8 cellular contexts compared by ENCODE assay signal in the genomic region with DNA sequence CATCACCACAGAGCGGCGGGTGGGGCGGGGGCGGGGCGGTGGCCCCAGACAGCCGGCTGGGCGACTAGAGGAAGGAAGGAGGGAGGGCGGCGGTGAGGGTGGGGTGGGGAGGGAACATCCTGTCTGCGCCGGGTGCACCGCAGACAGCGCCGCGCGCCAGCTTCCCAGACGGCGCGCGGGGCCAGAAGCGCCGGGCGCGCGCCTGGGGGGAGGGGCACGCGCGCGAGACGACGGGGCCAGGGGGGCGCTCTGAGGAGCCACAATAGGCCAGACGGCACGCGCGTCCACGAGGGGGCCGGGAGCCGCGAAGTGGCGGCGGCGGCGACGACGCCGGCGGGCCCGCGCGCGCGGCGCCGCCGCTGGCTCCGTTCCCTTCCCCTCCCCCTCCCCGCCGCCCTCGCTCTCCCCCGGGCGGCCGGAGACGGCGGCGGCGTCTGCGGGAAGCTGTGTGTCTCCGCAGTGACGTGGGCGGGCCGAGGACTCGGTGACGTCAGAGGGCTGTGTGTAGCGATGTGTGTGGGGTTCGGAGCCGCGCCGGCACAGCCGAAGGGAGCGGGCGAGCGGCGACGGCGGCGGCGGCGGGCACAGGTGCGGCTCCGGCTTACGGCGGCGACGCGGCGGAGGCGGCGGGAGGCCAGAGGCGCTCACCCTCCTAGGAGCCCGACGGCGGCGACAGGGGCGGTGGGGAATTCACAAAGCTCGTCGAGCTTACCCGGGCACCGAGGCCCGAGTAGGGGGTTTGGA. TPM values are rescaled to one million over a fixed set of nuclear protein-coding genes. Genes with fewer than 3 reads are reported as not detected.
A peak's percentile ranks its signal among the peaks of the same experiment; 100 is the strongest.
DNase-seq lines count a peak whose midpoint lies in the region; ATAC-seq and TF ChIP-seq lines count a peak whose summit lies in the region.

A gene with protein sequence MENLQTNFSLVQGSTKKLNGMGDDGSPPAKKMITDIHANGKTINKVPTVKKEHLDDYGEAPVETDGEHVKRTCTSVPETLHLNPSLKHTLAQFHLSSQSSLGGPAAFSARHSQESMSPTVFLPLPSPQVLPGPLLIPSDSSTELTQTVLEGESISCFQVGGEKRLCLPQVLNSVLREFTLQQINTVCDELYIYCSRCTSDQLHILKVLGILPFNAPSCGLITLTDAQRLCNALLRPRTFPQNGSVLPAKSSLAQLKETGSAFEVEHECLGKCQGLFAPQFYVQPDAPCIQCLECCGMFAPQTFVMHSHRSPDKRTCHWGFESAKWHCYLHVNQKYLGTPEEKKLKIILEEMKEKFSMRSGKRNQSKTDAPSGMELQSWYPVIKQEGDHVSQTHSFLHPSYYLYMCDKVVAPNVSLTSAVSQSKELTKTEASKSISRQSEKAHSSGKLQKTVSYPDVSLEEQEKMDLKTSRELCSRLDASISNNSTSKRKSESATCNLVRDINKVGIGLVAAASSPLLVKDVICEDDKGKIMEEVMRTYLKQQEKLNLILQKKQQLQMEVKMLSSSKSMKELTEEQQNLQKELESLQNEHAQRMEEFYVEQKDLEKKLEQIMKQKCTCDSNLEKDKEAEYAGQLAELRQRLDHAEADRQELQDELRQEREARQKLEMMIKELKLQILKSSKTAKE (plus strand): TSS at position 540 of the 744 bp plus-strand sequence. CDS start 2,617 bp downstream, outside the sequence.

- intact Hi-C loops in dendritic cell treated with granulocyte-macrophage colony-stimulating factor and Interleukin-4, amounts not matched to agents 40 ng/mL and 50 ng/mL, for 4 days (cut with micrococcal nuclease): loop anchor here (2.0 to 5.0 kb wide), 2 partner anchors 513 to 585 kb away; a partner anchor contains a TSS

- H3K36me3 Mint-ChIP-seq in dendritic cell treated with granulocyte-macrophage colony-stimulating factor and Interleukin-4, amounts not matched to agents 40 ng/mL and 50 ng/mL, for 4 days (ENCODE audit: low read depth): peaks cover 45% of the 10 kb centered on the region

- peak within 1 kb of the TSS; percentile 99 for H3K27ac Mint-ChIP-seq in dendritic cell treated with granulocyte-macrophage colony-stimulating factor and Interleukin-4, amounts not matched to agents 40 ng/mL and 50 ng/mL, for 4 days

- H3K4me1 ChIP-seq in liver (ENCODE audit: control insufficient read depth in 4 of 4, insufficient read depth in 4 of 4, low read length in 3 of 4): peaks cover 11 to 37% (median 31%) of the 10 kb centered on the region in 4 donors

- no peaks in the 10 kb centered on the region for H3K9me3 Mint-ChIP-seq in dendritic cell treated with granulocyte-macrophage colony-stimulating factor and Interleukin-4, amounts not matched to agents 40 ng/mL and 50 ng/mL, for 4 days

- peak; percentile 61 for ATAC-seq in GM19397 (IDR thresholded peaks at IDR 0.05; ENCODE audit: unreplicated experiment)
- ATAC-seq in HG03565 (IDR thresholded peaks at IDR 0.05; ENCODE audit: unreplicated experiment): peak; percentile 44

- WGBS in liver: under 1% methylated on average over 110 of the region's 110 CpGs

- peak within 1 kb of the TSS; percentile 74 to 98 (median 76) for H3K4me3 ChIP-seq in liver (ENCODE audit: low read depth in 1 of 3, low read length in 3 of 3)

- no peak for TF ChIP-seq CTCF in C4-2B (conservative IDR thresholded peaks at IDR 0.05)
- peak; percentile 8 for TF ChIP-seq CTCF in liver (IDR thresholded peaks at IDR 0.05; ENCODE audit: low read depth, low read length, missing input control)

- H3K9me3 ChIP-seq in liver (ENCODE audit: control insufficient read depth in 4 of 4, low read length in 3 of 4): no peaks in the 10 kb centered on the region

- peak; percentile 65 for DNase-seq in NCI-H748 treated with DMSO at 0.1 percent for 48 hours (lab: John Stamatoyannopoulos, UW)
- DNase-seq in activated CD4-positive, alpha-beta T cell treated with anti-CD3 and anti-CD28 coated beads, Interleukin-2, amount 50 U/mL, for 4 hours: peak; percentile 95 to 97
- DNase-seq in stimulated activated CD4-positive, alpha-beta T cell treated with anti-CD3 and anti-CD28 coated beads, Interleukin-4, amount 100 ng/mL, for 1 hour: peak; percentile 96

- H3K27me3 ChIP-seq in liver (ENCODE audit: control insufficient read depth in 4 of 4, insufficient read depth in 4 of 4, low read length in 3 of 4): no peaks in the 10 kb centered on the region

- H3K27ac ChIP-seq in C4-2B (peak within 1 kb of the TSS; percentile 88), liver (ENCODE audit: low read depth in 1 of 2, low read length in 2 of 2) (peak within 1 kb of the TSS; percentile 98 to 99)

- H3K9ac ChIP-seq in liver (ENCODE audit: low read depth in 1 of 2, low read length in 2 of 2): peak within 1 kb of the TSS; percentile 68 to 83

- H3K36me3 ChIP-seq in liver (ENCODE audit: control insufficient read depth in 4 of 4, insufficient read depth in 3 of 4, low read depth in 1 of 4, low read length in 3 of 4): peaks cover 0 to 8% (median 5%) of the 10 kb centered on the region in 4 donors

- TF ChIP-seq RAD21 in liver (IDR thresholded peaks at IDR 0.05): no peak

- H3K27me3 Mint-ChIP-seq in dendritic cell treated with granulocyte-macrophage colony-stimulating factor and Interleukin-4, amounts not matched to agents 40 ng/mL and 50 ng/mL, for 4 days: no peaks in the 10 kb centered on the region

- peaks cover 61% of the 10 kb centered on the region for H3K4me1 Mint-ChIP-seq in dendritic cell treated with granulocyte-macrophage colony-stimulating factor and Interleukin-4, amounts not matched to agents 40 ng/mL and 50 ng/mL, for 4 days (ENCODE audit: low read depth)

- H3K4me3 Mint-ChIP-seq in dendritic cell treated with granulocyte-macrophage colony-stimulating factor and Interleukin-4, amounts not matched to agents 40 ng/mL and 50 ng/mL, for 4 days: peak within 1 kb of the TSS; percentile 90

TF ChIP-seq in liver, 16 proteins besides CTCF, POLR2A, EP300 and RAD21:
- TF ChIP-seq GABPA (IDR thresholded peaks at IDR 0.05 in 1 of 2, conservative IDR thresholded peaks at IDR 0.05 in 1 of 2) (no peak), HNF4A (conservative IDR thresholded peaks at IDR 0.05) (peak in 1 of 2 donors; percentile 27)

RNA-seq across cellular contexts. Expression of the gene that starts here (rescaled TPM):
- total RNA-seq in liver: 10 to 100 TPM; 20.0 to 43.2 TPM
- 1 to 10 TPM; 2.5 to 8.4 TPM for polyA plus RNA-seq in liver

Comparison
In these comparisons a context has a peak if more than half of its experiments do, and no peak if none do; other contexts are left out.
1. Peak in every context shown above with its lines: DNase-seq, ATAC-seq, H3K4me3 ChIP-seq and H3K27ac ChIP-seq.